2 cellular contexts compared by ENCODE assay signal in the genomic region with DNA sequence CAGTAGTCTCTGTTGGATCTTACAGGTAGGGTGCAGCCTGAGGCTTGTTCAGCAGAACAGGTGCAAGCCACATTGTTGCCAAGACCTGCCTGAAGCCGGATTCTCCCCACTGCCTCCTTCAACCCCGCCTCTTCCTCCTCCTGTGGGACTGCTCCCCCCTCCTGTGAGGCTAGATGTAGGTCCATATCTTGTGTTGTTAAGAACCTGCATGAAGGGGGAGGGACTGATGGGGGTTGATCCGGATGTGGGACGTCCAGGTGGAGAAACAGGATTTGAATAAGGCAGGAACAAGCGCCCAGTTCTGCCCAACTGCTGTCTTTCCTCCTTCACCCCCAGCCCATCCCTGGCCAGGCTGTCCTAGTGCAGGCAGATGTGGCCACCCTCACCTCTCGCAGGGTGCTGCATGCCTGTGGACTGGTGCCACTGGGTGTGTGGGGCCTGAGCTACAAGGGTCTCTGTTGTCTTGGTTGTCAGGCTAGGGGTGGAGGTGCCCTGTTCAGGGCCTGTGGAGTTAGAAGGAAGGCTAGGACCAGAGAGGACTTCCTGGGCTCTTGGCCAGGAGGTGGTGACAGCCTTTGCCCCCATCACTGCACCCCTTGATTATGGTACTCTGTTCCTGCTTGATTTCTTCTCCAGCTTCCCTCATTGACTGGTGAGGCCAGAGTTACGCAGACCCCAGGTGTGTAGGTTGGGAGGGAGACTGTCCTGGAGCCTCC.
TF ChIP-seq lines count a peak whose summit lies in the region.

No MANE protein-coding gene starts in this region.

TF ChIP-seq in HepG2, 621 proteins besides CTCF, POLR2A, EP300 and RAD21:
- TF ChIP-seq ZFP36L2 (CRISPR knock-in tag; IDR thresholded peaks at IDR 0.05) (no peak), AGO1 (IDR thresholded peaks at IDR 0.05; ENCODE audit: low read depth, low read length, poor library complexity, severe bottlenecking) (peak; percentile 88)

TF ChIP-seq in liver, 16 proteins besides CTCF, POLR2A, EP300 and RAD21:
- TF ChIP-seq, protein P1, sequence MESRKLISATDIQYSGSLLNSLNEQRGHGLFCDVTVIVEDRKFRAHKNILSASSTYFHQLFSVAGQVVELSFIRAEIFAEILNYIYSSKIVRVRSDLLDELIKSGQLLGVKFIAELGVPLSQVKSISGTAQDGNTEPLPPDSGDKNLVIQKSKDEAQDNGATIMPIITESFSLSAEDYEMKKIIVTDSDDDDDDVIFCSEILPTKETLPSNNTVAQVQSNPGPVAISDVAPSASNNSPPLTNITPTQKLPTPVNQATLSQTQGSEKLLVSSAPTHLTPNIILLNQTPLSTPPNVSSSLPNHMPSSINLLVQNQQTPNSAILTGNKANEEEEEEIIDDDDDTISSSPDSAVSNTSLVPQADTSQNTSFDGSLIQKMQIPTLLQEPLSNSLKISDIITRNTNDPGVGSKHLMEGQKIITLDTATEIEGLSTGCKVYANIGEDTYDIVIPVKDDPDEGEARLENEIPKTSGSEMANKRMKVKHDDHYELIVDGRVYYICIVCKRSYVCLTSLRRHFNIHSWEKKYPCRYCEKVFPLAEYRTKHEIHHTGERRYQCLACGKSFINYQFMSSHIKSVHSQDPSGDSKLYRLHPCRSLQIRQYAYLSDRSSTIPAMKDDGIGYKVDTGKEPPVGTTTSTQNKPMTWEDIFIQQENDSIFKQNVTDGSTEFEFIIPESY (IDR thresholded peaks at IDR 0.05): no peak
- no peak for TF ChIP-seq GABPA (IDR thresholded peaks at IDR 0.05 in 1 of 2, conservative IDR thresholded peaks at IDR 0.05 in 1 of 2)
- TF ChIP-seq, protein P2, sequence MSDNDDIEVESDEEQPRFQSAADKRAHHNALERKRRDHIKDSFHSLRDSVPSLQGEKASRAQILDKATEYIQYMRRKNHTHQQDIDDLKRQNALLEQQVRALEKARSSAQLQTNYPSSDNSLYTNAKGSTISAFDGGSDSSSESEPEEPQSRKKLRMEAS (IDR thresholded peaks at IDR 0.05): no peak
- TF ChIP-seq RXRA (IDR thresholded peaks at IDR 0.05): no peak
- no peak for TF ChIP-seq TAF1 (conservative IDR thresholded peaks at IDR 0.05)
- TF ChIP-seq, protein P3, sequence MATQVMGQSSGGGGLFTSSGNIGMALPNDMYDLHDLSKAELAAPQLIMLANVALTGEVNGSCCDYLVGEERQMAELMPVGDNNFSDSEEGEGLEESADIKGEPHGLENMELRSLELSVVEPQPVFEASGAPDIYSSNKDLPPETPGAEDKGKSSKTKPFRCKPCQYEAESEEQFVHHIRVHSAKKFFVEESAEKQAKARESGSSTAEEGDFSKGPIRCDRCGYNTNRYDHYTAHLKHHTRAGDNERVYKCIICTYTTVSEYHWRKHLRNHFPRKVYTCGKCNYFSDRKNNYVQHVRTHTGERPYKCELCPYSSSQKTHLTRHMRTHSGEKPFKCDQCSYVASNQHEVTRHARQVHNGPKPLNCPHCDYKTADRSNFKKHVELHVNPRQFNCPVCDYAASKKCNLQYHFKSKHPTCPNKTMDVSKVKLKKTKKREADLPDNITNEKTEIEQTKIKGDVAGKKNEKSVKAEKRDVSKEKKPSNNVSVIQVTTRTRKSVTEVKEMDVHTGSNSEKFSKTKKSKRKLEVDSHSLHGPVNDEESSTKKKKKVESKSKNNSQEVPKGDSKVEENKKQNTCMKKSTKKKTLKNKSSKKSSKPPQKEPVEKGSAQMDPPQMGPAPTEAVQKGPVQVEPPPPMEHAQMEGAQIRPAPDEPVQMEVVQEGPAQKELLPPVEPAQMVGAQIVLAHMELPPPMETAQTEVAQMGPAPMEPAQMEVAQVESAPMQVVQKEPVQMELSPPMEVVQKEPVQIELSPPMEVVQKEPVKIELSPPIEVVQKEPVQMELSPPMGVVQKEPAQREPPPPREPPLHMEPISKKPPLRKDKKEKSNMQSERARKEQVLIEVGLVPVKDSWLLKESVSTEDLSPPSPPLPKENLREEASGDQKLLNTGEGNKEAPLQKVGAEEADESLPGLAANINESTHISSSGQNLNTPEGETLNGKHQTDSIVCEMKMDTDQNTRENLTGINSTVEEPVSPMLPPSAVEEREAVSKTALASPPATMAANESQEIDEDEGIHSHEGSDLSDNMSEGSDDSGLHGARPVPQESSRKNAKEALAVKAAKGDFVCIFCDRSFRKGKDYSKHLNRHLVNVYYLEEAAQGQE (IDR thresholded peaks at IDR 0.05): no peak
- TF ChIP-seq JUND (IDR thresholded peaks at IDR 0.05): no peak
- no peak for TF ChIP-seq HNF4A (conservative IDR thresholded peaks at IDR 0.05)
- TF ChIP-seq SP1 (IDR thresholded peaks at IDR 0.05): no peak
- TF ChIP-seq FOXA1 (IDR thresholded peaks at IDR 0.05): no peak
- no peak for TF ChIP-seq NR2F2 (IDR thresholded peaks at IDR 0.05)
- TF ChIP-seq FOXA2 (IDR thresholded peaks at IDR 0.05): no peak
- TF ChIP-seq, protein P4, sequence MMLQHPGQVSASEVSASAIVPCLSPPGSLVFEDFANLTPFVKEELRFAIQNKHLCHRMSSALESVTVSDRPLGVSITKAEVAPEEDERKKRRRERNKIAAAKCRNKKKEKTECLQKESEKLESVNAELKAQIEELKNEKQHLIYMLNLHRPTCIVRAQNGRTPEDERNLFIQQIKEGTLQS (IDR thresholded peaks at IDR 0.05): no peak
- no peak for TF ChIP-seq YY1 (IDR thresholded peaks at IDR 0.05)
